Comparison of ENCODE assay signal across 1 cellular context in genomic region chr21:33871171-33871570, GRCh38.
TF ChIP-seq lines count a peak whose summit lies in the region.

No MANE protein-coding gene starts in this region.

TF ChIP-seq in IMR-90, 13 proteins besides CTCF, POLR2A, EP300 and RAD21:
- TF ChIP-seq BHLHE40 (IDR thresholded peaks at IDR 0.05; ENCODE audit: low read depth, low read length): no peak
- no peak for TF ChIP-seq RFX5 (IDR thresholded peaks at IDR 0.05; ENCODE audit: low read depth, low read length)
- no peak for TF ChIP-seq RCOR1 (IDR thresholded peaks at IDR 0.05; ENCODE audit: insufficient replicate concordance, low read length)
- TF ChIP-seq CEBPB (IDR thresholded peaks at IDR 0.05; ENCODE audit: low read depth, low read length): peak; percentile 48; the same call in 1 of the 2 replicates
- no peak for TF ChIP-seq MAFK (IDR thresholded peaks at IDR 0.05; ENCODE audit: low read depth, low read length)
- no peak for TF ChIP-seq SMC3 (IDR thresholded peaks at IDR 0.05; ENCODE audit: low read depth, low read length)
- TF ChIP-seq ELK1 (IDR thresholded peaks at IDR 0.05; ENCODE audit: borderline replicate concordance, low read depth, low read length): no peak
- no peak for TF ChIP-seq MAZ (IDR thresholded peaks at IDR 0.05; ENCODE audit: borderline replicate concordance, low read depth, low read length)
